Comparison of ENCODE assay signal across 8 cellular contexts in genomic region chr7:124856299-124856888, GRCh38.
A peak's percentile ranks its signal among the peaks of the same experiment; 100 is the strongest.
DNase-seq lines count a peak whose midpoint lies in the region; ATAC-seq and TF ChIP-seq lines count a peak whose summit lies in the region.

No MANE protein-coding gene starts in this region.

- no peak overlapping the region for H3K27ac ChIP-seq in CD8-positive, alpha-beta T cell (ENCODE audit: low read depth, low read length)
- H3K27ac ChIP-seq in SK-N-MC (no peak overlapping the region), foreskin keratinocyte (no peak overlapping the region)

- no peak overlapping the region for H3K4me3 Mint-ChIP-seq in CD8-positive, alpha-beta T cell

- POLR2A ChIA-PET in CD8-positive, alpha-beta T cell (lab: Charles Lee): no interaction called here

- no peaks in the 10 kb centered on the region for H3K36me3 ChIP-seq in CD8-positive, alpha-beta T cell (ENCODE audit: insufficient read depth, low read length)
- no peaks in the 10 kb centered on the region for H3K36me3 ChIP-seq in SK-N-MC (ENCODE audit: insufficient read depth, low read length)

- CTCF ChIA-PET in CD8-positive, alpha-beta T cell (lab: Charles Lee): interaction anchor here (0.7 kb wide), 1 partner anchor 10 kb away, joined by 4 read pairs; no protein-coding TSS in a partner anchor

- no peak overlapping the region for H3K4me3 ChIP-seq in CD8-positive, alpha-beta T cell (ENCODE audit: low read depth, low read length)
- H3K4me3 ChIP-seq in SK-N-MC: no peak overlapping the region

- DNase-seq in CD8-positive, alpha-beta T cell: no peak
- DNase-seq in HuH-7 (ENCODE audit: low spot score): peak; percentile 5
- DNase-seq in SK-N-MC (ENCODE audit: low read depth, low spot score): peak; percentile 39
- DNase-seq in foreskin keratinocyte: peak; percentile 4 to 45
- peak; percentile 82 for DNase-seq in superior temporal gyrus (ENCODE audit: extremely low spot score)
- DNase-seq in activated CD4-positive, alpha-beta T cell treated with anti-CD3 and anti-CD28 coated beads for 1 hour: no peak

- no peak overlapping the region for H3K27ac Mint-ChIP-seq in CD8-positive, alpha-beta T cell

- H3K4me1 ChIP-seq in CD8-positive, alpha-beta T cell (ENCODE audit: insufficient read depth, low read length): no peaks in the 10 kb centered on the region
- no peaks in the 10 kb centered on the region for H3K4me1 ChIP-seq in foreskin keratinocyte

- no peaks in the 10 kb centered on the region for H3K27me3 ChIP-seq in CD8-positive, alpha-beta T cell (ENCODE audit: insufficient read depth, low read length)
- no peaks in the 10 kb centered on the region for H3K27me3 ChIP-seq in foreskin keratinocyte

- peak; percentile 76 for TF ChIP-seq CTCF in CD8-positive, alpha-beta T cell (IDR thresholded peaks at IDR 0.05)
- peak; percentile 75 for TF ChIP-seq CTCF in foreskin keratinocyte (conservative IDR thresholded peaks at IDR 0.05)

- no peaks in the 10 kb centered on the region for H3K9me3 ChIP-seq in CD8-positive, alpha-beta T cell (ENCODE audit: low read length)
- no peaks in the 10 kb centered on the region for H3K9me3 ChIP-seq in SK-N-MC (ENCODE audit: low read depth, low read length)

- no peaks in the 10 kb centered on the region for H3K9me3 Mint-ChIP-seq in CD8-positive, alpha-beta T cell

- intact Hi-C loops in CD8-positive, alpha-beta T cell (cut with DNase I, micrococcal nuclease): loop anchor here (2.0 to 10.0 kb wide), 4 partner anchors 992 to 1362 kb away; no protein-coding TSS in a partner anchor

- H3K4me1 Mint-ChIP-seq in CD8-positive, alpha-beta T cell (ENCODE audit: low read depth): no peaks in the 10 kb centered on the region

- ATAC-seq in CD8-positive, alpha-beta T cell: no peak
- peak; percentile 61 for ATAC-seq in GM18868 (IDR thresholded peaks at IDR 0.05; ENCODE audit: unreplicated experiment)
- ATAC-seq in foreskin keratinocyte: peak; percentile 76
- no peak for ATAC-seq in HG03045 (IDR thresholded peaks at IDR 0.05; ENCODE audit: unreplicated experiment)

- no peak overlapping the region for H3K9ac ChIP-seq in SK-N-MC (ENCODE audit: insufficient read length)

- H3K36me3 Mint-ChIP-seq in CD8-positive, alpha-beta T cell: peaks cover 43% of the 10 kb centered on the region

- no peaks in the 10 kb centered on the region for H3K27me3 Mint-ChIP-seq in CD8-positive, alpha-beta T cell (ENCODE audit: low read depth)

Comparison
In these comparisons a context has a peak if more than half of its experiments do, and no peak if none do; other contexts are left out.
1. ATAC-seq: peak in GM18868 (single experiment) and foreskin keratinocyte (single experiment); none in CD8-positive, alpha-beta T cell (single experiment) and HG03045 (single experiment).
2. DNase-seq: peak in HuH-7 (single experiment), SK-N-MC (single experiment), foreskin keratinocyte (2 of 2) and superior temporal gyrus (single experiment); none in CD8-positive, alpha-beta T cell (0 of 7) and activated CD4-positive, alpha-beta T cell treated with anti-CD3 and anti-CD28 coated beads for 1 hour (single experiment).